Comparison of ENCODE assay signal across 8 cellular contexts in the genomic region with DNA sequence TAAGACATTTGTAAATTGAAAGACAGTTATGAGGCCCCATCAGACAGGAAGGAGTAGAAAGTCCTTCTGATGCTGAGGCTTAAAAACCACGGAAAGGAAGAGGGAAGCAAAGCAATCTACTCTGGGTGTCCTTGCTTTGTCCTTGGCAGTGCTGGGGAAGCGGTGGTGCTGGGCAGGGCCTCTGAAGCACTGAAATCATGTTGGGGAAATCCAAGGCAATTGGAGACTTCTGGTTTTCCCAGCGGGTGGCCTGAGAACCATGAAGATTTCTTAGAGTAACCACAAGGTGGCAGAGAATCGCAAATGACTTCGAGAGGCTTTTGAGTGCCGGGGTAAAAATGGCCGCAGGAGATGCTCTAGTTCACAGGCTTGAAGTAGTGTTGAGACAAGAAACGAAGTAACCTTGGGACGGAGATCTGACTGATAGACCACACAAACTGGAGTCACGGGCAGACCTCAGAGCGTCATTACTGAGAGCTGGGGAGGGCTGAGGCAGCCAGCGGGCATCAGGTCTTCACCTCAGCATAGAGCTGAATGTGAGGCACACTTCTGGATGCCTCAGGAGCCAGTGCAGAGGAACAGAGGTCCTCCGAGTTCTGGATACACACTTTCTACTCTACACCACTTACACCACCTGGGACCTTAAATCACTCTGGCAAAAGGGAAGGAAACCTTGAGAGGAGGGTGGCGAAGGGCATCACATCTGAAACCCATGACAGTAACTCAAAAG.
DNase-seq lines count a peak whose midpoint lies in the region; ATAC-seq, FAIRE-seq and TF ChIP-seq lines count a peak whose summit lies in the region.

No MANE protein-coding gene starts in this region.

- H3K4me1 Mint-ChIP-seq in glutamatergic neuron (ENCODE audit: low read depth, unreplicated experiment): peaks cover 10% of the 10 kb centered on the region

- no peak for FAIRE-seq in A549 (lab: Jason Lieb, UNC)

- ATAC-seq in A549 (peak; percentile 59 to 88; a peak in 5 of 6 replicates), GM18502 (IDR thresholded peaks at IDR 0.05; ENCODE audit: poor library complexity, unreplicated experiment) (peak; percentile 90), HG03039 (IDR thresholded peaks at IDR 0.05; ENCODE audit: unreplicated experiment) (peak; percentile 75), HG02763 (IDR thresholded peaks at IDR 0.05; ENCODE audit: unreplicated experiment) (no peak)

- TF ChIP-seq CTCF in A549 (IDR thresholded peaks at IDR 0.05) (peak; percentile 33; the same call in 2 of the 3 replicates), OCI-LY7 (conservative IDR thresholded peaks at IDR 0.05; ENCODE audit: low read length) (peak; percentile 77), glutamatergic neuron (IDR thresholded peaks at IDR 0.05; ENCODE audit: partially characterized antibody, unreplicated experiment) (peak; percentile 57)

- H3K27ac ChIP-seq in A549: no peak overlapping the region
- no peak overlapping the region for H3K27ac ChIP-seq in OCI-LY7 (ENCODE audit: low read depth, low read length, poor library complexity, severe bottlenecking)

- CTCF ChIA-PET in A549 (lab: Yijun Ruan, JAX): interaction anchor here (1.4 kb wide), 1 partner anchor 213 kb away, joined by 3 read pairs; no protein-coding TSS in a partner anchor
- CTCF ChIA-PET in OCI-LY7 (lab: Charles Lee; ENCODE audit: unreplicated experiment): interaction anchor here (0.8 to 1.2 kb wide), 2 partner anchors 26 to 212 kb away, joined by 3 read pairs; no protein-coding TSS in a partner anchor

- no peaks in the 10 kb centered on the region for H4K20me1 ChIP-seq in OCI-LY7 (ENCODE audit: insufficient read depth, low read length)

- intact Hi-C loops in OCI-LY7 (cut with micrococcal nuclease; ENCODE audit: unreplicated experiment): loop anchor here (2.0 kb wide), 1 partner anchor 463 kb away; no protein-coding TSS in a partner anchor

- H3K27ac Mint-ChIP-seq in glutamatergic neuron (ENCODE audit: unreplicated experiment): no peak overlapping the region

- H3K4me3 Mint-ChIP-seq in glutamatergic neuron (ENCODE audit: unreplicated experiment): no peak overlapping the region

- no peak for TF ChIP-seq POLR2A in A549 (IDR thresholded peaks at IDR 0.05; ENCODE audit: low read length)

- H3K9me2 ChIP-seq in OCI-LY7 (ENCODE audit: insufficient read depth, low read length): no peaks in the 10 kb centered on the region

- no peaks in the 10 kb centered on the region for H3K9me3 ChIP-seq in A549
- H3K9me3 ChIP-seq in OCI-LY7 (ENCODE audit: low read length): no peaks in the 10 kb centered on the region

- no peaks in the 10 kb centered on the region for H3K27me3 Mint-ChIP-seq in glutamatergic neuron (ENCODE audit: unreplicated experiment)

- H3K4me2 ChIP-seq in A549 (no peak overlapping the region), OCI-LY7 (ENCODE audit: low read length) (no peak overlapping the region; the same call in 1 of the 2 replicates)

- H3K4me1 ChIP-seq in A549 (peaks cover 5% of the 10 kb centered on the region; the same call in 1 of the 3 replicates), OCI-LY7 (ENCODE audit: insufficient read depth, low read length, poor library complexity, severe bottlenecking) (no peaks in the 10 kb centered on the region)

- no peak for TF ChIP-seq EP300 in A549 (IDR thresholded peaks at IDR 0.05)

- BruUV-seq in OCI-LY7 (replicated peaks; lab: Mats Ljungman, UMichigan): no TSS peak

- peak overlapping the region; percentile 79 for H2AFZ ChIP-seq in OCI-LY7 (ENCODE audit: low read length)

- DNase-seq in A549 (ENCODE audit: low read depth in 1 of 2, low spot score in 1 of 2) (peak; percentile 21 to 70), OCI-LY7 (ENCODE audit: low spot score) (peak; percentile 66), glutamatergic neuron (peak; percentile 41)
- peak; percentile 48 for DNase-seq in activated T-cell treated with anti-CD3 and anti-CD28 coated beads, Interleukin-2, amount 50 U/mL, for 1 hour
- peak; percentile 23 to 47 for DNase-seq in stimulated activated CD4-positive, alpha-beta T cell treated with anti-CD3 and anti-CD28 coated beads, Interleukin-15, amount 100 ng/mL, for 48 hours (ENCODE audit: low read depth in 2 of 2)

- no peaks in the 10 kb centered on the region for H3K79me2 ChIP-seq in OCI-LY7 (ENCODE audit: insufficient read depth, low read depth, low read length)

- 43% methylated on average over 14 of the region's 14 CpGs for WGBS in A549 (ENCODE audit: missing lambda C conversion rate)

- H3K4me3 ChIP-seq in A549 (no peak overlapping the region), OCI-LY7 (ENCODE audit: low read depth, low read length, poor library complexity, severe bottlenecking) (no peak overlapping the region)

- no peaks in the 10 kb centered on the region for H3K9me3 Mint-ChIP-seq in glutamatergic neuron (ENCODE audit: unreplicated experiment)

- H3K36me3 Mint-ChIP-seq in glutamatergic neuron (ENCODE audit: unreplicated experiment): no peaks in the 10 kb centered on the region

- POLR2A ChIA-PET in A549 (lab: Yijun Ruan, JAX): no interaction called here
- POLR2A ChIA-PET in OCI-LY7 (lab: Charles Lee): no interaction called here

- TF ChIP-seq RAD21 in A549 (conservative IDR thresholded peaks at IDR 0.05 in 1 of 2, IDR thresholded peaks at IDR 0.05 in 1 of 2): peak in 1 of 2 experiments; percentile 35; a peak in 3 of 5 replicates

- H3K36me3 ChIP-seq in OCI-LY7 (ENCODE audit: insufficient read depth, low read length): no peaks in the 10 kb centered on the region

TF ChIP-seq in A549, 52 proteins besides CTCF, POLR2A, EP300 and RAD21:
- TF ChIP-seq MAFK (IDR thresholded peaks at IDR 0.05; ENCODE audit: partially characterized antibody) (no peak), SMC3 (IDR thresholded peaks at IDR 0.05) (peak; percentile 25; the same call in 2 of the 3 replicates)
TF ChIP-seq in A549: peak in this region for 1.
